In genomic region chr7:55523366-55523765, GRCh38 we compare ENCODE assay signal across 23 cellular contexts. TPM values are rescaled to one million over a fixed set of nuclear protein-coding genes. Genes with fewer than 3 reads are reported as not detected.
A peak's percentile ranks its signal among the peaks of the same experiment; 100 is the strongest.
DNase-seq lines count a peak whose midpoint lies in the region; ATAC-seq, FAIRE-seq and TF ChIP-seq lines count a peak whose summit lies in the region.
"Had no signal": no experiment of that assay in that cellular context is flagged by ENCODE, and none has a peak within 500 bp of the region (broad histone marks: within the 10 kb centered on the region; RNA-seq: fewer than 3 reads in every experiment).

No MANE protein-coding gene starts in this region.

- H3K36me3 Mint-ChIP-seq in activated CD4-positive, alpha-beta memory T cell treated with anti-CD3 and anti-CD28 coated beads for 36 hours, result peaks cover 10% of the 10 kb centered on the region
- peaks cover 14% of the 10 kb centered on the region for H3K36me3 Mint-ChIP-seq in activated CD4-positive, alpha-beta memory T cell treated with anti-CD3 and anti-CD28 coated beads, Interleukin-2, amount 10 ng/mL, durations not matched to agents 7 days and 5 days (ENCODE audit: low read depth)
- peaks cover 28% of the 10 kb centered on the region for H3K36me3 Mint-ChIP-seq in effector memory CD8-positive, alpha-beta T cell (ENCODE audit: insufficient read depth)
- H3K36me3 Mint-ChIP-seq in stimulated activated naive B cell treated with anti-CD40 and anti-IgM and Interleukin-4, amounts not matched to agents 10 μg/mL and 1 μg/mL and 100 μg/mL, for 72 hours, result peaks cover 32 to 46% of the 10 kb centered on the region in 2 donors

- H3K4me3 ChIP-seq in OCI-LY1 (ENCODE audit: low read depth, low read length, poor library complexity, severe bottlenecking), result no peak overlapping the region
- H3K4me3 ChIP-seq: A549, heart right ventricle, ovary, tibial nerve had no signal

- ATAC-seq in effector memory CD8-positive, alpha-beta T cell (replicated peaks), result no peak
- no peak for ATAC-seq in stimulated activated naive B cell treated with anti-CD40 and anti-IgM and Interleukin-4, amounts not matched to agents 10 μg/mL and 1 μg/mL and 100 μg/mL, for 72 hours (replicated peaks)
- ATAC-seq: A549, heart right ventricle, left cardiac atrium had no signal

- H2AFZ ChIP-seq in OCI-LY1 (ENCODE audit: low read length), result no peak overlapping the region

- FAIRE-seq in GM19239 (lab: Jason Lieb, UNC), result no peak
- FAIRE-seq: A549, colon had no signal

- no peaks in the 10 kb centered on the region for H3K9me2 ChIP-seq in OCI-LY1 (ENCODE audit: low read depth, low read length)

- no peak for TF ChIP-seq CTCF in OCI-LY1 (IDR thresholded peaks at IDR 0.05; ENCODE audit: low read length)

- POLR2A ChIA-PET in activated CD4-positive, alpha-beta memory T cell treated with anti-CD3 and anti-CD28 coated beads for 36 hours (lab: Charles Lee), result interaction anchor here (0.7 to 2.1 kb wide), 3 partner anchors 9 to 47 kb away, joined by 3 to 7 read pairs (median 4); no protein-coding TSS in a partner anchor
- POLR2A ChIA-PET in activated CD4-positive, alpha-beta memory T cell treated with anti-CD3 and anti-CD28 coated beads, Interleukin-2, amount 10 ng/mL, durations not matched to agents 7 days and 5 days (lab: Charles Lee), result no interaction called here

- peak overlapping the region; percentile 76 for H3K27ac Mint-ChIP-seq in activated CD4-positive, alpha-beta memory T cell treated with anti-CD3 and anti-CD28 coated beads for 36 hours
- H3K27ac Mint-ChIP-seq in activated CD4-positive, alpha-beta memory T cell treated with anti-CD3 and anti-CD28 coated beads, Interleukin-2, amount 10 ng/mL, durations not matched to agents 7 days and 5 days, result no peak overlapping the region
- peak overlapping the region; percentile 8 to 9 for H3K27ac Mint-ChIP-seq in effector memory CD8-positive, alpha-beta T cell
- peak overlapping the region; percentile 62 for H3K27ac Mint-ChIP-seq in stimulated activated naive B cell treated with anti-CD40 and anti-IgM and Interleukin-4, amounts not matched to agents 10 μg/mL and 1 μg/mL and 100 μg/mL, for 72 hours

- H3K36me3 ChIP-seq in OCI-LY1 (ENCODE audit: insufficient read depth, low read length), result peaks cover 24% of the 10 kb centered on the region; the same call in 1 of the 2 replicates
- H3K36me3 ChIP-seq: ovary had no signal

- H3K4me1 Mint-ChIP-seq in activated CD4-positive, alpha-beta memory T cell treated with anti-CD3 and anti-CD28 coated beads for 36 hours (ENCODE audit: low read depth), result peaks cover 76% of the 10 kb centered on the region
- peaks cover 22% of the 10 kb centered on the region for H3K4me1 Mint-ChIP-seq in activated CD4-positive, alpha-beta memory T cell treated with anti-CD3 and anti-CD28 coated beads, Interleukin-2, amount 10 ng/mL, durations not matched to agents 7 days and 5 days
- peaks cover 45 to 58% of the 10 kb centered on the region in 2 donors for H3K4me1 Mint-ChIP-seq in effector memory CD8-positive, alpha-beta T cell (ENCODE audit: low read depth in 2 of 2)
- H3K4me1 Mint-ChIP-seq in stimulated activated naive B cell treated with anti-CD40 and anti-IgM and Interleukin-4, amounts not matched to agents 10 μg/mL and 1 μg/mL and 100 μg/mL, for 72 hours, result peaks cover 53 to 90% of the 10 kb centered on the region in 2 donors

- H3K79me2 ChIP-seq in OCI-LY1 (ENCODE audit: insufficient read depth, low read length), result peaks cover 68% of the 10 kb centered on the region

- no peaks in the 10 kb centered on the region for H4K20me1 ChIP-seq in OCI-LY1 (ENCODE audit: insufficient read depth, low read length)

- H3K27ac ChIP-seq in OCI-LY1 (ENCODE audit: low read depth, low read length, poor library complexity, severe bottlenecking), result peak overlapping the region; percentile 73
- H3K27ac ChIP-seq: A549, heart right ventricle, ovary, tibial nerve had no signal

- CTCF ChIA-PET in activated CD4-positive, alpha-beta memory T cell treated with anti-CD3 and anti-CD28 coated beads for 36 hours (lab: Charles Lee), result interaction anchor here (0.7 to 1.8 kb wide), 4 partner anchors 9 to 108 kb away, joined by 3 to 6 read pairs (median 5); no protein-coding TSS in a partner anchor
- CTCF ChIA-PET in activated CD4-positive, alpha-beta memory T cell treated with anti-CD3 and anti-CD28 coated beads, Interleukin-2, amount 10 ng/mL, durations not matched to agents 7 days and 5 days (lab: Charles Lee), result interaction anchor here (1.0 kb wide), 1 partner anchor 109 kb away, joined by 3 read pairs; no protein-coding TSS in a partner anchor

- H3K4me2 ChIP-seq in OCI-LY1 (ENCODE audit: low read length), result peak overlapping the region; percentile 51
- H3K4me2 ChIP-seq: A549 had no signal

- no peak for DNase-seq in activated CD4-positive, alpha-beta memory T cell treated with anti-CD3 and anti-CD28 coated beads for 36 hours
- no peak for DNase-seq in activated CD4-positive, alpha-beta memory T cell treated with anti-CD3 and anti-CD28 coated beads, Interleukin-2, amount 10 ng/mL, durations not matched to agents 7 days and 5 days
- DNase-seq in effector memory CD8-positive, alpha-beta T cell, result no peak
- DNase-seq in stimulated activated naive B cell treated with anti-CD40 and anti-IgM and Interleukin-4, amounts not matched to agents 10 μg/mL and 1 μg/mL and 100 μg/mL, for 72 hours, result no peak
- DNase-seq in NCI-H2029 (lab: John Stamatoyannopoulos, UW) (no peak), GM19239 (ENCODE audit: insufficient read length, low spot score) (no peak), SHP77 treated with DMSO at 0.1 percent for 48 hours (lab: John Stamatoyannopoulos, UW) (no peak)
- DNase-seq: activated CD4-positive, CD25-positive, alpha-beta regulatory T cell treated with anti-CD3 and anti-CD28 coated beads, Interleukin-2, amount 50 U/mL, for 72 hours; activated T-cell treated with anti-CD3 and anti-CD28 coated beads, Interleukin-2, amount 50 U/mL, for 1 hour; anterior cingulate cortex; EL; erythroblast; HCEC 1CT; heart right ventricle; left cardiac atrium; NCI-H2029 treated with DMSO at 0.1 percent for 48 hours; NCI-H748 treated with DMSO at 0.1 percent for 48 hours; ovary; stimulated activated CD4-positive, alpha-beta T cell treated with anti-CD3 and anti-CD28 coated beads, Interleukin-2, amount 100 ng/mL, for 48 hours had no signal

- H3K4me3 Mint-ChIP-seq in activated CD4-positive, alpha-beta memory T cell treated with anti-CD3 and anti-CD28 coated beads for 36 hours, result no peak overlapping the region
- H3K4me3 Mint-ChIP-seq in activated CD4-positive, alpha-beta memory T cell treated with anti-CD3 and anti-CD28 coated beads, Interleukin-2, amount 10 ng/mL, durations not matched to agents 7 days and 5 days, result no peak overlapping the region
- no peak overlapping the region for H3K4me3 Mint-ChIP-seq in effector memory CD8-positive, alpha-beta T cell
- H3K4me3 Mint-ChIP-seq in stimulated activated naive B cell treated with anti-CD40 and anti-IgM and Interleukin-4, amounts not matched to agents 10 μg/mL and 1 μg/mL and 100 μg/mL, for 72 hours, result no peak overlapping the region

- no peaks in the 10 kb centered on the region for H3K9me3 ChIP-seq in OCI-LY1 (ENCODE audit: low read length)
- H3K9me3 ChIP-seq: A549, heart right ventricle, ovary, tibial nerve had no signal

- no peaks in the 10 kb centered on the region for H3K9me3 Mint-ChIP-seq in activated CD4-positive, alpha-beta memory T cell treated with anti-CD3 and anti-CD28 coated beads for 36 hours
- H3K9me3 Mint-ChIP-seq in activated CD4-positive, alpha-beta memory T cell treated with anti-CD3 and anti-CD28 coated beads, Interleukin-2, amount 10 ng/mL, durations not matched to agents 7 days and 5 days, result no peaks in the 10 kb centered on the region
- H3K9me3 Mint-ChIP-seq in effector memory CD8-positive, alpha-beta T cell, result no peaks in the 10 kb centered on the region
- no peaks in the 10 kb centered on the region for H3K9me3 Mint-ChIP-seq in stimulated activated naive B cell treated with anti-CD40 and anti-IgM and Interleukin-4, amounts not matched to agents 10 μg/mL and 1 μg/mL and 100 μg/mL, for 72 hours

- H3K27me3 ChIP-seq in OCI-LY1 (ENCODE audit: insufficient read depth, low read length), result no peaks in the 10 kb centered on the region
- H3K27me3 ChIP-seq: heart right ventricle, ovary, tibial nerve had no signal

- H3K9ac ChIP-seq in OCI-LY1 (ENCODE audit: low read length), result peak overlapping the region; percentile 59

- no peaks in the 10 kb centered on the region for H3K27me3 Mint-ChIP-seq in activated CD4-positive, alpha-beta memory T cell treated with anti-CD3 and anti-CD28 coated beads for 36 hours
- H3K27me3 Mint-ChIP-seq in activated CD4-positive, alpha-beta memory T cell treated with anti-CD3 and anti-CD28 coated beads, Interleukin-2, amount 10 ng/mL, durations not matched to agents 7 days and 5 days, result no peaks in the 10 kb centered on the region
- H3K27me3 Mint-ChIP-seq in effector memory CD8-positive, alpha-beta T cell, result no peaks in the 10 kb centered on the region
- no peaks in the 10 kb centered on the region for H3K27me3 Mint-ChIP-seq in stimulated activated naive B cell treated with anti-CD40 and anti-IgM and Interleukin-4, amounts not matched to agents 10 μg/mL and 1 μg/mL and 100 μg/mL, for 72 hours

- peaks cover 100% of the 10 kb centered on the region for H3K4me1 ChIP-seq in OCI-LY1 (ENCODE audit: insufficient read depth, low read length, severe bottlenecking)
- H3K4me1 ChIP-seq: A549 had no signal

- intact Hi-C loops in activated CD4-positive, alpha-beta memory T cell treated with anti-CD3 and anti-CD28 coated beads for 36 hours (cut with micrococcal nuclease), result no loop called here

- H3F3A ChIP-seq in OCI-LY1 (ENCODE audit: insufficient read depth, low read length), result no peaks in the 10 kb centered on the region

RNA-seq across cellular contexts. Expression of gene VOPP1, which starts 48.9 kb away (rescaled TPM):
- 10 to 100 TPM; 64.9 to 67.2 TPM for total RNA-seq in activated CD4-positive, alpha-beta memory T cell treated with anti-CD3 and anti-CD28 coated beads for 36 hours
- total RNA-seq in activated CD4-positive, alpha-beta memory T cell treated with anti-CD3 and anti-CD28 coated beads, Interleukin-2, amount 10 ng/mL, durations not matched to agents 7 days and 5 days, result 10 to 100 TPM; 51.4 to 52.7 TPM
